In the genomic region with DNA sequence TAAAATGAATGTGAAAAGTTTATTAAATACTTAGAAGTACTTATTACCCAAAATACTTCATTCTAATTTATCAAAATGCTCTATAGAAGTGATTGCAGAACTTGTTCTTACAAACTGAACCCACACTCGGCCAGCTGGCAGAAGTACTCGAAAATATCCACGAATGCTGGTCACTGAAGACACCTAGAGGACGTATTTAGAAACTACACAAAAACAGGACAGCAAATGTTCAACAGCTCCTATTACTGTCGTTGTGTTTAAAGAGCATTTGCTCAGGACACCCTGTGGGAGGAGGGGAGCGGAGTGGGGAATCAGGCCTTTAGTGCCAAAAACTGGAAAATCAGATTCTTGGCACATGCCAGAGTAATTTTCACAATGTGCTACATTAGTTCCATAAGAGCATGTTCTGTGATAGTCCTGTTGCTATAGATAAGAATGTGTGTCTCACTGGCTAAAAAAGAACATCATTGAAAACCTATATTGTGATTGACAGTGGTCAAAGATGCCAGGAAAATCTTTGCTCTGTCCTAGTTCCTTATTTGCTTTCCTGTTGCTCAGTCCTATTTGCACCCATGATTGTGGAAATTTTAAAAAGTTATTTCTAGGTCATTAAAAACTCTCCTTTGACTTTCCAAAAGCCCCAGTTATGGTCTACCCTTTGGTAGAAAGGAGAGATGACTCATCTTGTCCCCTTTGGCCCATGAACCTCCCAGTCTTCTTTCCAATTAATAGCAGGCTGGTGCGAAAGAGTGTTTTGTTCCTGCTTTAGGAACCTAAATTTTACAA, we compare ENCODE assay signal across 8 cellular contexts. TPM values are rescaled to one million over a fixed set of nuclear protein-coding genes. Genes with fewer than 3 reads are reported as not detected.
A peak's percentile ranks its signal among the peaks of the same experiment; 100 is the strongest.
DNase-seq lines count a peak whose midpoint lies in the region; ATAC-seq and FAIRE-seq lines count a peak whose summit lies in the region.

No MANE protein-coding gene starts in this region.

- H3K4ac ChIP-seq in mesenchymal stem cell (ENCODE audit: low read depth in 1 of 2, low read length in 2 of 2), result no peak overlapping the region

- no peak overlapping the region for H4K91ac ChIP-seq in mesenchymal stem cell (ENCODE audit: low read length)

- H4K8ac ChIP-seq in mesenchymal stem cell (ENCODE audit: low read length), result no peak overlapping the region

- peak overlapping the region; percentile 53 for H3K9ac ChIP-seq in mesenchymal stem cell (ENCODE audit: low read length)

- FAIRE-seq in endometrium (lab: Jason Lieb, UNC), result peak; percentile 97

- intact Hi-C loops in activated CD4-positive, alpha-beta T cell treated with anti-CD3 and anti-CD28 coated beads for 36 hours (cut with DNase I, micrococcal nuclease), result loop anchor here (1.0 to 10.0 kb wide), 11 partner anchors 74 to 649 kb away; partner anchors contain the start of gene EGR2 (in 1 of the 2)

- no peak overlapping the region for H2BK15ac ChIP-seq in mesenchymal stem cell (ENCODE audit: low read depth, poor library complexity, severe bottlenecking)

- H3K27ac ChIP-seq in mesenchymal stem cell (ENCODE audit: low read length, poor library complexity, severe bottlenecking), result peak overlapping the region; percentile 38

- no peak overlapping the region for H2AFZ ChIP-seq in mesenchymal stem cell (ENCODE audit: low read depth, low read length)

- no peak overlapping the region for H3K4me3 ChIP-seq in mesenchymal stem cell (ENCODE audit: insufficient read depth in 1 of 2, low read depth in 1 of 2, low read length in 2 of 2)

- no peak overlapping the region for H3K4me2 ChIP-seq in mesenchymal stem cell (ENCODE audit: low read length, poor library complexity, severe bottlenecking)

- no peak overlapping the region for H3K14ac ChIP-seq in mesenchymal stem cell (ENCODE audit: low read length in 2 of 2)

- H3K27ac Mint-ChIP-seq in activated CD4-positive, alpha-beta T cell treated with anti-CD3 and anti-CD28 coated beads for 36 hours, result no peak overlapping the region
- H3K27ac Mint-ChIP-seq in stimulated activated effector memory CD8-positive, alpha-beta T cell treated with anti-CD3 and anti-CD28 coated beads, Interleukin-12 subunit alpha, Interleukin-12 subunit beta, amount 100 ng/mL, for 72 hours, result no peak overlapping the region

- no peak overlapping the region for H3K4me3 Mint-ChIP-seq in activated CD4-positive, alpha-beta T cell treated with anti-CD3 and anti-CD28 coated beads for 36 hours
- H3K4me3 Mint-ChIP-seq in stimulated activated effector memory CD8-positive, alpha-beta T cell treated with anti-CD3 and anti-CD28 coated beads, Interleukin-12 subunit alpha, Interleukin-12 subunit beta, amount 100 ng/mL, for 72 hours, result no peak overlapping the region

- no peaks in the 10 kb centered on the region for H3K4me1 Mint-ChIP-seq in activated CD4-positive, alpha-beta T cell treated with anti-CD3 and anti-CD28 coated beads for 36 hours
- no peaks in the 10 kb centered on the region for H3K4me1 Mint-ChIP-seq in stimulated activated effector memory CD8-positive, alpha-beta T cell treated with anti-CD3 and anti-CD28 coated beads, Interleukin-12 subunit alpha, Interleukin-12 subunit beta, amount 100 ng/mL, for 72 hours

- ATAC-seq in GM18511 (IDR thresholded peaks at IDR 0.05; ENCODE audit: unreplicated experiment) (peak; percentile 82), HG03139 (IDR thresholded peaks at IDR 0.05; ENCODE audit: unreplicated experiment) (peak; percentile 80)
- peak; percentile 78 for ATAC-seq in activated CD4-positive, alpha-beta T cell treated with anti-CD3 and anti-CD28 coated beads for 36 hours
- ATAC-seq in stimulated activated effector memory CD8-positive, alpha-beta T cell treated with anti-CD3 and anti-CD28 coated beads, Interleukin-12 subunit alpha, Interleukin-12 subunit beta, amount 100 ng/mL, for 72 hours, result peak; percentile 80

- POLR2A ChIA-PET in activated CD4-positive, alpha-beta T cell treated with anti-CD3 and anti-CD28 coated beads for 36 hours (lab: Charles Lee), result interaction anchor here (0.7 kb wide), 1 partner anchor 234 kb away, joined by 3 read pairs; no protein-coding TSS in a partner anchor

- no peaks in the 10 kb centered on the region for H3K4me1 ChIP-seq in mesenchymal stem cell (ENCODE audit: control insufficient read depth, insufficient read depth, low read depth, low read length)

- no peak overlapping the region for H2BK12ac ChIP-seq in mesenchymal stem cell (ENCODE audit: low read length in 2 of 2)

- 18% methylated on average over 6 of the region's 7 CpGs for WGBS in mesenchymal stem cell

- no peak overlapping the region for H2BK5ac ChIP-seq in mesenchymal stem cell (ENCODE audit: low read depth, low read length, poor library complexity, severe bottlenecking)

- no peak overlapping the region for H3K23ac ChIP-seq in mesenchymal stem cell (ENCODE audit: low read length in 2 of 2)

- H2BK120ac ChIP-seq in mesenchymal stem cell (ENCODE audit: low read depth, low read length), result no peak overlapping the region

- no peaks in the 10 kb centered on the region for H3K36me3 Mint-ChIP-seq in activated CD4-positive, alpha-beta T cell treated with anti-CD3 and anti-CD28 coated beads for 36 hours (ENCODE audit: low read depth)
- no peaks in the 10 kb centered on the region for H3K36me3 Mint-ChIP-seq in stimulated activated effector memory CD8-positive, alpha-beta T cell treated with anti-CD3 and anti-CD28 coated beads, Interleukin-12 subunit alpha, Interleukin-12 subunit beta, amount 100 ng/mL, for 72 hours

- CTCF ChIA-PET in activated CD4-positive, alpha-beta T cell treated with anti-CD3 and anti-CD28 coated beads for 36 hours (lab: Charles Lee), result interaction anchor here (0.6 to 2.5 kb wide), 19 partner anchors 10 to 491 kb away, joined by 3 to 14 read pairs (median 4); no protein-coding TSS in a partner anchor

- H3K36me3 ChIP-seq in mesenchymal stem cell (ENCODE audit: control insufficient read depth in 1 of 2, insufficient read depth in 2 of 2, low read depth in 1 of 2, low read length in 2 of 2), result no peaks in the 10 kb centered on the region

- DNase-seq in AG08396 (ENCODE audit: low spot score) (peak; percentile 34), NCI-H446 (lab: John Stamatoyannopoulos, UW) (peak; percentile 36 to 66), mesenchymal stem cell (peak; percentile 72)
- DNase-seq in activated CD4-positive, alpha-beta T cell treated with anti-CD3 and anti-CD28 coated beads for 36 hours, result peak; percentile 62
- peak; percentile 7 to 56 for DNase-seq in stimulated activated effector memory CD8-positive, alpha-beta T cell treated with anti-CD3 and anti-CD28 coated beads, Interleukin-12 subunit alpha, Interleukin-12 subunit beta, amount 100 ng/mL, for 72 hours (ENCODE audit: low spot score in 2 of 2)

- H3K9me3 ChIP-seq in mesenchymal stem cell (ENCODE audit: control insufficient read depth, low read length), result no peaks in the 10 kb centered on the region

- H3K27me3 ChIP-seq in mesenchymal stem cell (ENCODE audit: control insufficient read depth in 1 of 2, insufficient read depth in 1 of 2, low read length in 2 of 2), result peaks cover 0 to 3% of the 10 kb centered on the region in 2 experiments

- no peaks in the 10 kb centered on the region for H3K9me3 Mint-ChIP-seq in activated CD4-positive, alpha-beta T cell treated with anti-CD3 and anti-CD28 coated beads for 36 hours (ENCODE audit: low read depth)
- H3K9me3 Mint-ChIP-seq in stimulated activated effector memory CD8-positive, alpha-beta T cell treated with anti-CD3 and anti-CD28 coated beads, Interleukin-12 subunit alpha, Interleukin-12 subunit beta, amount 100 ng/mL, for 72 hours, result no peaks in the 10 kb centered on the region

- peaks cover 17% of the 10 kb centered on the region for H3K27me3 Mint-ChIP-seq in activated CD4-positive, alpha-beta T cell treated with anti-CD3 and anti-CD28 coated beads for 36 hours

- H3K79me1 ChIP-seq in mesenchymal stem cell (replicated peaks; ENCODE audit: low read length, poor library complexity, severe bottlenecking), result no peaks in the 10 kb centered on the region

- no peak overlapping the region for H2AK5ac ChIP-seq in mesenchymal stem cell (ENCODE audit: low read length, severe bottlenecking)

- no peak overlapping the region for H3K18ac ChIP-seq in mesenchymal stem cell (ENCODE audit: low read depth in 1 of 2, low read length in 2 of 2)

RNA-seq across cellular contexts. Expression of gene NRBF2, which starts 49.0 kb away (rescaled TPM):
- total RNA-seq in activated CD4-positive, alpha-beta T cell treated with anti-CD3 and anti-CD28 coated beads for 36 hours, result 10 to 100 TPM; 23.9 to 24.1 TPM
- 42.8 TPM for polyA plus RNA-seq in mesenchymal stem cell (2013, experiment 1 of 2)
- polyA plus RNA-seq in mesenchymal stem cell (2013, experiment 2 of 2), result 42.3 TPM
